In genomic region chr5:126477281-126477680, GRCh38 we compare ENCODE assay signal across 21 cellular contexts. TPM values are rescaled to one million over a fixed set of nuclear protein-coding genes. Genes with fewer than 3 reads are reported as not detected.
DNase-seq lines count a peak whose midpoint lies in the region; ATAC-seq and TF ChIP-seq lines count a peak whose summit lies in the region.
"Had no signal": no experiment of that assay in that cellular context is flagged by ENCODE, and none has a peak within 500 bp of the region (broad histone marks: within the 10 kb centered on the region; RNA-seq: fewer than 3 reads in every experiment).

No MANE protein-coding gene starts in this region.

- TF ChIP-seq POLR2A in breast epithelium (IDR thresholded peaks at IDR 0.05) (no peak), vagina (IDR thresholded peaks at IDR 0.05) (no peak)

- intact Hi-C loops in breast epithelium (cut with DNase I; ENCODE audit: low total_unique reads), result no loop called here
- intact Hi-C loops in mammary epithelial cell (cut with micrococcal nuclease), result no loop called here
- intact Hi-C loops in vagina (cut with DNase I), result loop anchor here (10.0 kb wide), 1 partner anchor 52 kb away; the partner anchor contains the start of gene GRAMD2B

- H3K27ac Mint-ChIP-seq in WTC11, result no peak overlapping the region
- H3K27ac Mint-ChIP-seq: memory B cell had no signal

- no peaks in the 10 kb centered on the region for H4K20me1 ChIP-seq in mammary epithelial cell (ENCODE audit: insufficient read depth, low read length)
- H4K20me1 ChIP-seq: BLaER1 had no signal

- H3K27me3 Mint-ChIP-seq in WTC11 (ENCODE audit: low read depth), result no peaks in the 10 kb centered on the region
- H3K27me3 Mint-ChIP-seq: memory B cell had no signal

- in situ Hi-C loops in mammary epithelial cell (cut with MboI; ENCODE audit: low sequenced_read_pairs in 2 of 2), result no loop called here

- H3K4me1 ChIP-seq in breast epithelium, result peaks cover 8 to 13% of the 10 kb centered on the region in 2 donors
- H3K4me1 ChIP-seq in mammary epithelial cell (ENCODE audit: insufficient read depth, low read length), result peaks cover 7% of the 10 kb centered on the region
- H3K4me1 ChIP-seq in rectal smooth muscle tissue (ENCODE audit: control insufficient read depth, insufficient read depth, low read length), result peaks cover 3% of the 10 kb centered on the region
- peaks cover 25% of the 10 kb centered on the region for H3K4me1 ChIP-seq in vagina
- H3K4me1 ChIP-seq: BLaER1, upper lobe of right lung had no signal

- H2AFZ ChIP-seq in mammary epithelial cell (ENCODE audit: low read depth, low read length), result no peak overlapping the region

- 0% methylated on average over 1 of the region's 1 CpG for WGBS in mammary epithelial cell (ENCODE audit: low coverage, missing lambda C conversion rate)

- dilution Hi-C loops in mammary epithelial cell (cut with HindIII; ENCODE audit: low sequenced_read_pairs), result loop anchor here (5.0 kb wide), 1 partner anchor 55 kb away; no protein-coding TSS in a partner anchor

- H3K36me3 Mint-ChIP-seq in WTC11, result peaks cover 23% of the 10 kb centered on the region

- H3K4me3 Mint-ChIP-seq in WTC11, result no peak overlapping the region
- H3K4me3 Mint-ChIP-seq: memory B cell, neural crest cell had no signal

- H3K4me3 ChIP-seq in breast epithelium (no peak overlapping the region), mammary epithelial cell (replicated peaks in 1 of 3; ENCODE audit: insufficient read depth in 1 of 3, low read depth in 2 of 3, low read length in 3 of 3) (no peak overlapping the region), fibroblast of pulmonary artery (replicated peaks; ENCODE audit: low read depth, low read length) (no peak overlapping the region), rectal smooth muscle tissue (ENCODE audit: low read length) (no peak overlapping the region), vagina (peak overlapping the region in 1 of 2 donors; percentile 15)
- H3K4me3 ChIP-seq: BLaER1, MG63, right atrium auricular region, upper lobe of right lung had no signal

- DNase-seq in breast epithelium (ENCODE audit: low spot score in 2 of 2), result no peak
- no peak for DNase-seq in mammary epithelial cell
- peak; percentile 17 for DNase-seq in fibroblast of pulmonary artery (ENCODE audit: low read depth)
- DNase-seq in vagina (ENCODE audit: extremely low spot score in 2 of 2), result no peak
- no peak for DNase-seq in WTC11 (ENCODE audit: low spot score)
- DNase-seq: activated naive CD4-positive, alpha-beta T cell; effector memory CD4-positive, alpha-beta T cell; NCI-H187 treated with DMSO at 0.1 percent for 48 hours; NCI-H510A treated with DMSO at 0.1 percent for 48 hours; SHP77; stimulated activated CD4-positive, alpha-beta T cell treated with anti-CD3 and anti-CD28 coated beads, Interleukin-1b, Interleukin-23, amount 100 ng/mL, for 48 hours; upper lobe of right lung had no signal

- ATAC-seq in HG03280 (IDR thresholded peaks at IDR 0.05; ENCODE audit: unreplicated experiment), result no peak
- no peak for ATAC-seq in HG03045 (IDR thresholded peaks at IDR 0.05; ENCODE audit: unreplicated experiment)
- no peak for ATAC-seq in WTC11
- ATAC-seq: upper lobe of right lung had no signal

- peaks cover 12% of the 10 kb centered on the region for H3K79me2 ChIP-seq in mammary epithelial cell (ENCODE audit: insufficient read depth, low read length)

- H3K4me2 ChIP-seq in mammary epithelial cell (ENCODE audit: insufficient read depth, low read depth, low read length), result no peak overlapping the region
- H3K4me2 ChIP-seq: BLaER1 had no signal

- H3K36me3 ChIP-seq in breast epithelium (no peaks in the 10 kb centered on the region), mammary epithelial cell (ENCODE audit: insufficient read depth, low read length) (peaks cover 33% of the 10 kb centered on the region), rectal smooth muscle tissue (ENCODE audit: control insufficient read depth, insufficient read depth, low read length) (peaks cover 9% of the 10 kb centered on the region), vagina (peaks cover 0 to 15% of the 10 kb centered on the region in 2 donors)
- H3K36me3 ChIP-seq: BLaER1, MG63 had no signal

- POLR2A ChIA-PET in WTC11 (lab: Charles Lee), result no interaction called here

- H3K27ac ChIP-seq in breast epithelium (peak overlapping the region; percentile 76 to 89), mammary epithelial cell (ENCODE audit: insufficient read depth, low read depth, low read length) (no peak overlapping the region), rectal smooth muscle tissue (ENCODE audit: low read depth, low read length) (peak overlapping the region; percentile 38), vagina (peak overlapping the region; percentile 81)
- H3K27ac ChIP-seq: 22Rv1, BLaER1, upper lobe of right lung had no signal

- peaks cover 5% of the 10 kb centered on the region for H3K4me1 Mint-ChIP-seq in WTC11
- H3K4me1 Mint-ChIP-seq: memory B cell, neural crest cell had no signal

- CTCF ChIA-PET in mammary epithelial cell (lab: Charles Lee; ENCODE audit: low non-redundant PET), result no interaction called here
- CTCF ChIA-PET in WTC11 (lab: Charles Lee), result interaction anchor here (1.0 kb wide), 1 partner anchor 23 kb away, joined by 3 read pairs; no protein-coding TSS in a partner anchor

- H3K9me3 Mint-ChIP-seq in WTC11, result no peaks in the 10 kb centered on the region
- H3K9me3 Mint-ChIP-seq: memory B cell, neural crest cell had no signal

- H3K9ac ChIP-seq in mammary epithelial cell (ENCODE audit: insufficient read depth, low read length) (no peak overlapping the region), rectal smooth muscle tissue (ENCODE audit: low read length) (no peak overlapping the region)
- H3K9ac ChIP-seq: BLaER1 had no signal

- no TSS peak for BruUV-seq in mammary epithelial cell (replicated peaks; lab: Mats Ljungman, UMichigan)

- no peaks in the 10 kb centered on the region for H3K27me3 ChIP-seq in breast epithelium
- no peaks in the 10 kb centered on the region for H3K27me3 ChIP-seq in mammary epithelial cell (ENCODE audit: insufficient read depth, low read length)
- no peaks in the 10 kb centered on the region for H3K27me3 ChIP-seq in rectal smooth muscle tissue (ENCODE audit: control insufficient read depth, insufficient read depth, low read length)
- H3K27me3 ChIP-seq in vagina, result no peaks in the 10 kb centered on the region
- H3K27me3 ChIP-seq: BLaER1, MG63, right atrium auricular region, upper lobe of right lung had no signal

- no peak for TF ChIP-seq CTCF in breast epithelium (IDR thresholded peaks at IDR 0.05)
- TF ChIP-seq CTCF in mammary epithelial cell (conservative IDR thresholded peaks at IDR 0.05 in 1 of 2, IDR thresholded peaks at IDR 0.05 in 1 of 2; ENCODE audit: extremely low read depth in 1 of 2, insufficient read depth in 1 of 2, low read depth in 1 of 2, low read length in 2 of 2), result no peak
- no peak for TF ChIP-seq CTCF in fibroblast of pulmonary artery (IDR thresholded peaks at IDR 0.05; ENCODE audit: low read length, missing control alignments)
- TF ChIP-seq CTCF in vagina (IDR thresholded peaks at IDR 0.05), result no peak
- no peak for TF ChIP-seq CTCF in WTC11 (IDR thresholded peaks at IDR 0.05)

- H3K9me3 ChIP-seq in breast epithelium (no peaks in the 10 kb centered on the region), mammary epithelial cell (replicated peaks; ENCODE audit: insufficient read depth, low read length) (no peaks in the 10 kb centered on the region), vagina (no peaks in the 10 kb centered on the region)
- H3K9me3 ChIP-seq: BLaER1, MG63, right atrium auricular region, upper lobe of right lung had no signal

TF ChIP-seq in WTC11, 78 proteins besides CTCF, POLR2A, EP300 and RAD21 (continues in another document):
- TF ChIP-seq CBFB (CRISPR knock-in tag; IDR thresholded peaks at IDR 0.05; ENCODE audit: low read depth) (no peak), PREB (CRISPR knock-in tag; IDR thresholded peaks at IDR 0.05; ENCODE audit: borderline replicate concordance) (no peak), SMAD4 (CRISPR knock-in tag; IDR thresholded peaks at IDR 0.05) (no peak), JUN (CRISPR knock-in tag; IDR thresholded peaks at IDR 0.05) (no peak)
- TF ChIP-seq, protein P1, sequence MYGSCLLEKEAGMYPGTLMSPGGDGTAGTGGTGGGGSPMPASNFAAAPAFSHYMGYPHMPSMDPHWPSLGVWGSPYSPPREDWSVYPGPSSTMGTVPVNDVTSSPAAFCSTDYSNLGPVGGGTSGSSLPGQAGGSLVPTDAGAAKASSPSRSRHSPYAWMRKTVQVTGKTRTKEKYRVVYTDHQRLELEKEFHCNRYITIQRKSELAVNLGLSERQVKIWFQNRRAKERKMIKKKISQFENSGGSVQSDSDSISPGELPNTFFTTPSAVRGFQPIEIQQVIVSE (CRISPR knock-in tag; IDR thresholded peaks at IDR 0.05; ENCODE audit: borderline replicate concordance), result no peak
- TF ChIP-seq, protein P2, sequence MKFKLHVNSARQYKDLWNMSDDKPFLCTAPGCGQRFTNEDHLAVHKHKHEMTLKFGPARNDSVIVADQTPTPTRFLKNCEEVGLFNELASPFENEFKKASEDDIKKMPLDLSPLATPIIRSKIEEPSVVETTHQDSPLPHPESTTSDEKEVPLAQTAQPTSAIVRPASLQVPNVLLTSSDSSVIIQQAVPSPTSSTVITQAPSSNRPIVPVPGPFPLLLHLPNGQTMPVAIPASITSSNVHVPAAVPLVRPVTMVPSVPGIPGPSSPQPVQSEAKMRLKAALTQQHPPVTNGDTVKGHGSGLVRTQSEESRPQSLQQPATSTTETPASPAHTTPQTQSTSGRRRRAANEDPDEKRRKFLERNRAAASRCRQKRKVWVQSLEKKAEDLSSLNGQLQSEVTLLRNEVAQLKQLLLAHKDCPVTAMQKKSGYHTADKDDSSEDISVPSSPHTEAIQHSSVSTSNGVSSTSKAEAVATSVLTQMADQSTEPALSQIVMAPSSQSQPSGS (CRISPR knock-in tag; IDR thresholded peaks at IDR 0.05; ENCODE audit: borderline replicate concordance, low read depth), result no peak

RNA-seq across cellular contexts. Expression of gene GRAMD2B, which starts 54.1 kb away (rescaled TPM):
- total RNA-seq in breast epithelium, result 100 to 1,000 TPM in 2 of 3 donors, 10 to 100 TPM in 1; 38.1 to 206 (median 103) TPM
- 100 to 1,000 TPM in 1 of 2 donors, 10 to 100 TPM in 1; 56.2 to 113 TPM for total RNA-seq in mammary epithelial cell
- 36.9 TPM for polyA plus RNA-seq in mammary epithelial cell
- polyA minus RNA-seq in mammary epithelial cell, result 14.3 TPM
- 76.9 TPM for total RNA-seq in vagina
- total RNA-seq in WTC11 (2021), result 10.3 to 11.6 TPM (median 10.8 TPM) in 3 replicates
